Comparison of ENCODE assay signal across 13 cellular contexts in the genomic region with DNA sequence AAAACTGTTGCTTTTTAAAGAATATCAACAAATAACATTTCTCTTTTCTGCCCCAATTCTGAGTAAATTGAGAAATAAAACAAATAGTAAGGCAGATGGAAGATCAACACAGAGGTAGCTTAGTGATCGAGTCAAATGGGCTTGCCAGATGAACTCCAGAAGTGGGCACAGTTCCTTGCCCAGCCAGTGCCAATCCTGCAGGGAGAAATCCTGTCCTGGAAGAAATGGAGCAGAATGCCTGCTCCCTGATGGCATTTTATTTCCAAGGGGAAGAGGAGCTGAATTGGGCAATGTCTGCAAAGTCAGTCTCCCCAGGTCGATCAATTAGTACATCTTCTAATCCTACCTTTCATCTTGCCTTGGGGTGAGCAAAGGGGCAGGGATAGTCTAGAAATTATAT.
"Had no signal": no experiment of that assay in that cellular context is flagged by ENCODE, and none has a peak within 500 bp of the region (broad histone marks: within the 10 kb centered on the region; RNA-seq: fewer than 3 reads in every experiment).

No MANE protein-coding gene starts in this region.

- H3K9me3 ChIP-seq: gastrocnemius medialis, pancreas, prostate gland, stomach, thoracic aorta, transverse colon had no signal

- H3K27ac ChIP-seq: cardiac muscle cell, coronary artery, neural progenitor cell, pancreas, prostate gland, stomach, thoracic aorta, transverse colon had no signal

- H3K36me3 ChIP-seq: cardiac muscle cell, gastrocnemius medialis, neural progenitor cell, pancreas, prostate gland, stomach, thoracic aorta, transverse colon had no signal

- H3K4me1 ChIP-seq: neural progenitor cell, pancreas, prostate gland, stomach had no signal

- H3K4me3 ChIP-seq: cardiac muscle cell, coronary artery, gastrocnemius medialis, neural progenitor cell, pancreas, prostate gland, stomach, thoracic aorta, transverse colon had no signal

- DNase-seq: effector CD8-positive, alpha-beta T cell; gastrocnemius medialis; kidney; stimulated activated naive CD4-positive, alpha-beta T cell had no signal

- H3K27me3 ChIP-seq: cardiac muscle cell, dorsolateral prefrontal cortex, gastrocnemius medialis, neural progenitor cell, pancreas, stomach, transverse colon had no signal
